ENCODE assay signal across 21 cellular contexts in genomic region chr20:45576995-45577394, GRCh38. TPM values are rescaled to one million over a fixed set of nuclear protein-coding genes. Genes with fewer than 3 reads are reported as not detected.
DNase-seq lines count a peak whose midpoint lies in the region; ATAC-seq and TF ChIP-seq lines count a peak whose summit lies in the region.
"Had no signal": no experiment of that assay in that cellular context is flagged by ENCODE, and none has a peak within 500 bp of the region (broad histone marks: within the 10 kb centered on the region; RNA-seq: fewer than 3 reads in every experiment).

No MANE protein-coding gene starts in this region.

- TF ChIP-seq POLR2A in thyroid gland (IDR thresholded peaks at IDR 0.05): no peak

- H3K27me3 ChIP-seq in lung (ENCODE audit: control insufficient read depth, insufficient read depth): no peaks in the 10 kb centered on the region
- H3K27me3 ChIP-seq in thyroid gland: no peaks in the 10 kb centered on the region
- H3K27me3 ChIP-seq: body of pancreas had no signal

- intact Hi-C loops in thyroid gland (cut with DNase I): no loop called here
- intact Hi-C loops in left ventricle myocardium superior (cut with micrococcal nuclease): no loop called here

- ATAC-seq in lung (ENCODE audit: insufficient read depth, low FRiP score) (no peak), GM21529 (IDR thresholded peaks at IDR 0.05; ENCODE audit: unreplicated experiment) (no peak), left ventricle myocardium superior (no peak)
- ATAC-seq: activated T-cell treated with anti-CD3 and anti-CD28 coated beads, Interleukin-2, amount 50 U/mL, for 72 hours; body of pancreas; esophagus mucosa; sciatic nerve had no signal

- no peaks in the 10 kb centered on the region for H3K36me3 ChIP-seq in lung (ENCODE audit: control insufficient read depth in 2 of 2, insufficient read depth in 2 of 2, low read length in 2 of 2)
- no peaks in the 10 kb centered on the region for H3K36me3 ChIP-seq in thyroid gland

- H3K4me3 ChIP-seq in choroid plexus epithelial cell (ENCODE audit: low read depth, low read length) (no peak overlapping the region), lung (no peak overlapping the region), thyroid gland (replicated peaks in 1 of 3) (no peak overlapping the region)
- H3K4me3 ChIP-seq: body of pancreas had no signal

- H3K4me1 ChIP-seq in lung (ENCODE audit: control insufficient read depth in 2 of 2, insufficient read depth in 2 of 2, low read length in 2 of 2): no peaks in the 10 kb centered on the region
- peaks cover 13 to 21% of the 10 kb centered on the region in 2 donors for H3K4me1 ChIP-seq in thyroid gland
- H3K4me1 ChIP-seq: body of pancreas had no signal

- H3K27ac ChIP-seq in lung (ENCODE audit: low read depth in 1 of 2, low read length in 1 of 2) (no peak overlapping the region), thyroid gland (peak overlapping the region; percentile 64 to 71 (median 64))
- H3K27ac ChIP-seq: body of pancreas had no signal

- peak; percentile 0 for DNase-seq in GM04504 (ENCODE audit: low read depth)
- peak; percentile 39 for DNase-seq in choroid plexus epithelial cell (ENCODE audit: low read depth)
- DNase-seq in lung (ENCODE audit: low spot score): peak; percentile 35
- DNase-seq in thyroid gland: peak; percentile 22 to 23
- DNase-seq in T-helper 1 cell: no peak
- DNase-seq in left ventricle myocardium superior: no peak
- DNase-seq: activated T-cell treated with anti-CD3 and anti-CD28 coated beads, Interleukin-2, amount 50 U/mL, for 72 hours; body of pancreas; DMS79 treated with DMSO at 0.1 percent for 48 hours; effector memory CD4-positive, alpha-beta T cell; MM.1S; NCI-H2171 treated with DMSO at 0.1 percent for 48 hours; NCI-H748 treated with DMSO at 0.1 percent for 48 hours; Right ventricle myocardium superior had no signal

- TF ChIP-seq CTCF in choroid plexus epithelial cell (conservative IDR thresholded peaks at IDR 0.05; ENCODE audit: low read depth, low read length) (no peak), lung (IDR thresholded peaks at IDR 0.05; ENCODE audit: control extremely low read depth, extremely low read depth) (no peak), thyroid gland (IDR thresholded peaks at IDR 0.05) (peak in 1 of 6 experiments; percentile 23)

- WGBS in lung, 2 donors: 35 to 61% methylated on average over 2 of the region's 2 CpGs
- 8 to 13% methylated on average over 2 of the region's 2 CpGs for WGBS in thyroid gland, 2 donors

- no peaks in the 10 kb centered on the region for H3K9me3 ChIP-seq in lung (ENCODE audit: control insufficient read depth in 2 of 2, insufficient read depth in 1 of 2, low read length in 1 of 2)
- H3K9me3 ChIP-seq in thyroid gland: no peaks in the 10 kb centered on the region
- H3K9me3 ChIP-seq: body of pancreas had no signal

RNA-seq across cellular contexts. Expression of gene WFDC8, which starts 2.1 kb away (rescaled TPM):
- total RNA-seq in lung (under 1 TPM in 1 of 2 donors, not detected in 1; 0.26 TPM), thyroid gland (1 to 10 TPM in 1 of 4 donors, under 1 TPM in 1, not detected in 2; 0.78 to 1.3 TPM), left ventricle myocardium superior (not detected)
- polyA plus RNA-seq in lung: not detected
- total RNA-seq: activated T-cell treated with anti-CD3 and anti-CD28 coated beads, Interleukin-2, amount 50 U/mL, for 72 hours; body of pancreas; esophagus mucosa; lower leg skin; myocyte; osteocyte; Right ventricle myocardium superior; sciatic nerve; temporal lobe had no signal

RNA-seq across cellular contexts. Expression of gene EPPIN, which starts 29.8 kb away (rescaled TPM):
- total RNA-seq in lung (1 to 10 TPM in 1 of 2 donors, under 1 TPM in 1; 0.09 to 1.3 TPM), thyroid gland (1 to 10 TPM in 3 of 4 donors, under 1 TPM in 1; 0.45 to 4.2 (median 1.7) TPM), left ventricle myocardium superior (not detected)
- under 1 TPM; 0.13 to 0.53 TPM for polyA plus RNA-seq in lung
- total RNA-seq: activated T-cell treated with anti-CD3 and anti-CD28 coated beads, Interleukin-2, amount 50 U/mL, for 72 hours; body of pancreas; esophagus mucosa; lower leg skin; myocyte; osteocyte; Right ventricle myocardium superior; sciatic nerve; temporal lobe had no signal

RNA-seq across cellular contexts. Expression of gene WFDC6, which starts 37.7 kb away (rescaled TPM):
- total RNA-seq in lung (1 to 10 TPM in 1 of 2 donors, not detected in 1; 2.3 TPM), thyroid gland (not detected), left ventricle myocardium superior (not detected)
- 1 to 10 TPM in 1 of 2 donors, under 1 TPM in 1; 0.24 to 1.0 TPM for polyA plus RNA-seq in lung
- total RNA-seq: activated T-cell treated with anti-CD3 and anti-CD28 coated beads, Interleukin-2, amount 50 U/mL, for 72 hours; body of pancreas; esophagus mucosa; myocyte; osteocyte; Right ventricle myocardium superior; sciatic nerve; temporal lobe had no signal

RNA-seq across cellular contexts. Expression of gene WFDC10A, which starts 52.5 kb away (rescaled TPM):
- total RNA-seq in lung (not detected), thyroid gland (not detected), left ventricle myocardium superior (not detected)
- polyA plus RNA-seq in lung: not detected
- total RNA-seq: activated T-cell treated with anti-CD3 and anti-CD28 coated beads, Interleukin-2, amount 50 U/mL, for 72 hours; body of pancreas; esophagus mucosa; lower leg skin; myocyte; osteocyte; Right ventricle myocardium superior; sciatic nerve; temporal lobe had no signal

RNA-seq across cellular contexts. Expression of gene WFDC9, which starts 54.1 kb away (rescaled TPM):
- total RNA-seq in lung (not detected), thyroid gland (not detected), left ventricle myocardium superior (not detected)
- polyA plus RNA-seq in lung: not detected
- total RNA-seq: activated T-cell treated with anti-CD3 and anti-CD28 coated beads, Interleukin-2, amount 50 U/mL, for 72 hours; body of pancreas; esophagus mucosa; lower leg skin; myocyte; osteocyte; Right ventricle myocardium superior; sciatic nerve; temporal lobe had no signal

Comparison
In these comparisons a context has a peak if more than half of its experiments do, and no peak if none do; other contexts are left out.
1. DNase-seq: peak in GM04504 (single experiment), choroid plexus epithelial cell (single experiment), lung (single experiment) and thyroid gland (2 of 2); none in T-helper 1 cell (0 of 5) and left ventricle myocardium superior (single experiment).
2. H3K27ac ChIP-seq: peak in thyroid gland (3 of 3); none in lung (0 of 2).